Comparison of ENCODE assay signal across 35 cellular contexts in the genomic region with DNA sequence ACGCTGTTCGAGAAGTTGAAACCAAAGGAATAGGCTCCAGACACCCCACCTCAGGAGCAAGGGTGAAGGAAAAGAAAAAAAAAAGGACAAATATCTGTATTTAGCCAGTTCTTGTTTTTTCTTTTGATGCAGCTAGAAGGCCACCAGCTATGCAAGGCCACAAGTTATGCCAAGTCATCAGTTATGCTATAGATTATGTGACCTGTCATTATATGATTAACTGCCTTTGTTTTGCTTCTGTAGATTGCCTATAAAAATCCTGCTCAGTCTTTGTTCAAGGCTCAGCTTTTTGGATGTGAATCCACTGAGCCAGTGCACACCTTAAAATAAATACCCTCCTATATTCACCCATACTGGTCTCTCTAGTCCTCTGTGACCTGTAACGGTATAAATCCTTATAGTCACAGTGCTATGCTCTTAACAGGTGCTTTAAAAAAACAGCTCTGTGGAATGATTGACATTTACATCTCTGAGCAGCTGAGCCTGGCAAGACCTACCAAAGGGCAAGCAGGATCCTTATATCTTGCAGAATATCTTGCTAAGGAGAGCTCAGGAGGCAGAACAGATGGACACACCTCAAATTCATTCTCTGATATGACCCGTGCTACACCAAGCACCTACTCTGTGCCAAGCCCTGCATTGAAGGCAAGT. TPM values are rescaled to one million over a fixed set of nuclear protein-coding genes. Genes with fewer than 3 reads are reported as not detected.
"Had no signal": no experiment of that assay in that cellular context is flagged by ENCODE, and none has a peak within 500 bp of the region (broad histone marks: within the 10 kb centered on the region; RNA-seq: fewer than 3 reads in every experiment).

No MANE protein-coding gene starts in this region.

- H3K27ac Mint-ChIP-seq: activated B cell treated with CpG ODN at 0.5 μM for 24 hours; activated CD8-positive, alpha-beta T cell treated with anti-CD3 and anti-CD28 coated beads for 36 hours; activated naive CD8-positive, alpha-beta T cell; activated T-helper 17 cell treated with anti-CD3 and anti-CD28 coated beads, Interleukin-2, amount 50 U/mL, for 72 hours; effector memory CD8-positive, alpha-beta T cell had no signal

- H3K4me3 Mint-ChIP-seq: activated B cell treated with CpG ODN at 0.5 μM for 24 hours; activated CD8-positive, alpha-beta T cell treated with anti-CD3 and anti-CD28 coated beads for 36 hours; activated naive CD8-positive, alpha-beta T cell; activated T-cell treated with anti-CD3 and anti-CD28 coated beads, Interleukin-2, amount 50 U/mL, for 4 hours; activated T-helper 17 cell treated with anti-CD3 and anti-CD28 coated beads, Interleukin-2, amount 50 U/mL, for 72 hours; effector memory CD8-positive, alpha-beta T cell had no signal

- H3K27me3 ChIP-seq: brain microvascular endothelial cell, esophagus muscularis mucosa, foreskin keratinocyte, gastrocnemius medialis, heart left ventricle had no signal

- H3K4me1 Mint-ChIP-seq: activated B cell treated with CpG ODN at 0.5 μM for 24 hours; activated T-helper 17 cell treated with anti-CD3 and anti-CD28 coated beads, Interleukin-2, amount 50 U/mL, for 72 hours had no signal

- H3K9me3 Mint-ChIP-seq: activated T-cell treated with anti-CD3 and anti-CD28 coated beads, Interleukin-2, amount 50 U/mL, for 4 hours; activated T-helper 17 cell treated with anti-CD3 and anti-CD28 coated beads, Interleukin-2, amount 50 U/mL, for 72 hours; effector memory CD8-positive, alpha-beta T cell had no signal

- H3K9me3 ChIP-seq: esophagus muscularis mucosa, gastrocnemius medialis, heart left ventricle had no signal

- H3K4me1 ChIP-seq: esophagus muscularis mucosa, foreskin keratinocyte, gastrocnemius medialis had no signal

- ATAC-seq: activated CD4-positive, CD25-positive, alpha-beta regulatory T cell treated with anti-CD3 and anti-CD28 coated beads, Interleukin-2, amount 50 U/mL, for 24 hours; activated CD8-positive, alpha-beta T cell treated with anti-CD3 and anti-CD28 coated beads for 36 hours; activated T-cell treated with anti-CD3 and anti-CD28 coated beads, Interleukin-2, amount 50 U/mL, for 4 hours; activated T-helper 17 cell treated with anti-CD3 and anti-CD28 coated beads, Interleukin-2, amount 50 U/mL, for 72 hours; effector memory CD8-positive, alpha-beta T cell; gastrocnemius medialis had no signal

- H3K36me3 Mint-ChIP-seq: activated naive CD8-positive, alpha-beta T cell had no signal

- FAIRE-seq: astrocyte, bronchial epithelial cell, colon had no signal

- DNase-seq: activated B cell treated with CpG ODN at 0.5 μM for 24 hours; activated CD4-positive, alpha-beta T cell treated with anti-CD3 and anti-CD28 coated beads for 48 hours; activated CD4-positive, alpha-beta T cell treated with anti-CD3 and anti-CD28 coated beads, Interleukin-2, amount 50 U/mL, for 1 hour; activated CD4-positive, alpha-beta T cell treated with anti-CD3 and anti-CD28 coated beads, Interleukin-2, amount 50 U/mL, for 48 hours; activated CD8-positive, alpha-beta memory T cell treated with anti-CD3 and anti-CD28 coated beads for 24 hours; activated CD8-positive, alpha-beta T cell treated with anti-CD3 and anti-CD28 coated beads for 36 hours; activated effector memory CD4-positive, alpha-beta T cell treated with Interleukin-2 at 50 U/mL for 16 hours; activated gamma-delta T cell treated with Interleukin-2 at 50 U/mL for 16 hours; activated naive CD4-positive, alpha-beta T cell treated with anti-CD3 and anti-CD28 coated beads, Interleukin-2, amount 50 U/mL, for 16 hours; activated naive CD4-positive, alpha-beta T cell treated with Interleukin-2 at 50 U/mL for 16 hours; activated T-cell treated with anti-CD3 and anti-CD28 coated beads, Interleukin-2, amount 50 U/mL, for 4 hours; amniotic stem cell; anterior cingulate cortex; brain microvascular endothelial cell; caudate nucleus; cortex of kidney; dermis blood vessel endothelial cell; effector CD4-positive, alpha-beta T cell; effector memory CD8-positive, alpha-beta T cell; erythroblast; gastrocnemius medialis; glutamatergic neuron; heart left ventricle; T-helper 2 cell; T-helper 9 cell; WERI-Rb-1 had no signal

- H3K27ac ChIP-seq: brain microvascular endothelial cell, esophagus muscularis mucosa, foreskin keratinocyte, gastrocnemius medialis, heart left ventricle, WERI-Rb-1 had no signal

- H3K36me3 ChIP-seq: brain microvascular endothelial cell, esophagus muscularis mucosa, gastrocnemius medialis, heart left ventricle, WERI-Rb-1 had no signal

- H3K4me3 ChIP-seq: esophagus muscularis mucosa, gastrocnemius medialis, heart left ventricle had no signal

RNA-seq across cellular contexts. Expression of gene MAT1A, which starts 20.4 kb away (rescaled TPM):
- total RNA-seq: activated B cell treated with CpG ODN at 0.5 μM for 24 hours; activated CD8-positive, alpha-beta T cell treated with anti-CD3 and anti-CD28 coated beads for 36 hours; activated T-helper 17 cell treated with anti-CD3 and anti-CD28 coated beads, Interleukin-2, amount 50 U/mL, for 72 hours; bronchial epithelial cell; chondrocyte; dermis blood vessel endothelial cell; esophagus muscularis mucosa; foreskin keratinocyte had no signal
- polyA plus RNA-seq: foreskin keratinocyte, heart left ventricle had no signal
